16 cellular contexts compared by ENCODE assay signal in genomic region chr1:215768303-215768702, GRCh38.
DNase-seq lines count a peak whose midpoint lies in the region; ATAC-seq, FAIRE-seq and TF ChIP-seq lines count a peak whose summit lies in the region.
"Had no signal": no experiment of that assay in that cellular context is flagged by ENCODE, and none has a peak within 500 bp of the region (broad histone marks: within the 10 kb centered on the region; RNA-seq: fewer than 3 reads in every experiment).

No MANE protein-coding gene starts in this region.

- H3K27ac ChIP-seq in HUES48 (ENCODE audit: low read depth, low read length) (peak overlapping the region; percentile 76), SK-N-SH (ENCODE audit: low read depth in 2 of 2, low read length in 1 of 2) (no peak overlapping the region), H1 (ENCODE audit: low read depth, low read length) (no peak overlapping the region)

- H3K27me3 ChIP-seq in HUES48 (ENCODE audit: control insufficient read depth, insufficient read depth, low read length) = no peaks in the 10 kb centered on the region
- H3K27me3 ChIP-seq in SK-N-SH (ENCODE audit: insufficient read depth) = no peaks in the 10 kb centered on the region
- H3K27me3 ChIP-seq in H1 (replicated peaks in 1 of 4; ENCODE audit: control insufficient read depth in 3 of 4, extremely low read depth in 1 of 4, insufficient read depth in 3 of 4, low read length in 3 of 4) = no peaks in the 10 kb centered on the region

- no peaks in the 10 kb centered on the region for H3K79me1 ChIP-seq in H1 (ENCODE audit: low read depth, low read length)

- no peak overlapping the region for H3K14ac ChIP-seq in H1 (ENCODE audit: insufficient read length)

- ATAC-seq in HG03457 (IDR thresholded peaks at IDR 0.05; ENCODE audit: unreplicated experiment) = no peak

- no peaks in the 10 kb centered on the region for H3K9me2 ChIP-seq in SK-N-SH

- H3K9ac ChIP-seq in HUES48 (ENCODE audit: low read depth, low read length) = no peak overlapping the region
- no peak overlapping the region for H3K9ac ChIP-seq in SK-N-SH
- H3K9ac ChIP-seq in H1 (replicated peaks in 1 of 4; ENCODE audit: extremely low read depth in 1 of 4, low read depth in 3 of 4, low read length in 3 of 4) = no peak overlapping the region

- H3K18ac ChIP-seq in H1 (ENCODE audit: extremely low read depth, low read length) = no peak overlapping the region; the same call in 1 of the 2 replicates

- H3K4me2 ChIP-seq in SK-N-SH = no peak overlapping the region
- H3K4me2 ChIP-seq in H1 (ENCODE audit: insufficient read depth in 1 of 2, low read depth in 2 of 2, low read length in 2 of 2) = 0 out of 4 replicates have a peak overlapping the region, but pooled peaks of 1 of the 2 experiments have one; percentile 8

- H3K79me2 ChIP-seq in SK-N-SH (ENCODE audit: insufficient read depth) = no peaks in the 10 kb centered on the region
- no peaks in the 10 kb centered on the region for H3K79me2 ChIP-seq in H1 (ENCODE audit: control insufficient read depth in 1 of 2, insufficient read depth in 2 of 2, low read length in 2 of 2)

- H3K4me1 ChIP-seq in HUES48 (ENCODE audit: control insufficient read depth, insufficient read depth, low read length) (peaks cover 39% of the 10 kb centered on the region), SK-N-SH (ENCODE audit: control insufficient read depth in 1 of 2, insufficient read depth in 2 of 2, low read depth in 1 of 2, low read length in 1 of 2) (no peaks in the 10 kb centered on the region; a peak in 1 of 4 replicates), H1 (replicated peaks in 1 of 4; ENCODE audit: control insufficient read depth in 3 of 4, insufficient read depth in 4 of 4, low read length in 3 of 4) (peaks cover 0 to 11% (median 0%) of the 10 kb centered on the region in 4 experiments; a peak in 2 of 7 replicates)

- POLR2A ChIA-PET in SK-N-SH (lab: Yijun Ruan, JAX) (no interaction called here), H1 (lab: Charles Lee; ENCODE audit: partially characterized antibody) (no interaction called here)

- H2BK12ac ChIP-seq in H1 (ENCODE audit: low read depth, low read length) = no peak overlapping the region

- no peaks in the 10 kb centered on the region for H3K23me2 ChIP-seq in H1 (ENCODE audit: low read depth, low read length)

- CTCF ChIA-PET in SK-N-SH (lab: Yijun Ruan, JAX) = interaction anchor here (0.6 kb wide), 1 partner anchor 208 kb away, joined by 3 read pairs; no protein-coding TSS in a partner anchor
- CTCF ChIA-PET in H1 (lab: Charles Lee; ENCODE audit: partially characterized antibody) = interaction anchor here (0.7 to 1.6 kb wide), 3 partner anchors 11 to 671 kb away, joined by 3 to 4 read pairs (median 3); no protein-coding TSS in a partner anchor

- H4K91ac ChIP-seq in H1 (replicated peaks; ENCODE audit: insufficient read length, low read length) = peak overlapping the region; percentile 38

- H3K4ac ChIP-seq in H1 (replicated peaks; ENCODE audit: insufficient read length, low read depth, low read length) = no peak overlapping the region

- no peak for TF ChIP-seq RAD21 in SK-N-SH (IDR thresholded peaks at IDR 0.05; ENCODE audit: low read length)
- TF ChIP-seq RAD21 in H1 (IDR thresholded peaks at IDR 0.05 in 1 of 2, conservative IDR thresholded peaks at IDR 0.05 in 1 of 2; ENCODE audit: low read depth in 2 of 2, low read length in 2 of 2) = no peak

- peak overlapping the region; percentile 79 for H4K5ac ChIP-seq in H1 (ENCODE audit: insufficient read length, low read depth, low read length)

- H3K4me3 ChIP-seq in HUES48 (ENCODE audit: low read depth, low read length) (no peak overlapping the region), SK-N-SH (ENCODE audit: low read depth in 2 of 2, low read length in 1 of 2) (no peak overlapping the region), H1 (ENCODE audit: extremely low read depth in 1 of 4, insufficient read depth in 2 of 4, low read depth in 3 of 4, low read length in 4 of 4) (no peak overlapping the region)

- TF ChIP-seq EP300 in SK-N-SH (IDR thresholded peaks at IDR 0.05; ENCODE audit: borderline replicate concordance in 1 of 2, low read depth in 1 of 2, low read length in 1 of 2) = peak in 1 of 2 experiments; percentile 58; a peak in 1 of 4 replicates
- no peak for TF ChIP-seq EP300 in H1 (IDR thresholded peaks at IDR 0.05; ENCODE audit: borderline replicate concordance in 1 of 2, low read depth in 2 of 2, low read length in 2 of 2)

- no peak overlapping the region for H4K8ac ChIP-seq in H1 (ENCODE audit: extremely low read depth, insufficient read depth, low read length)

- FAIRE-seq in H1 (lab: Jason Lieb, UNC) = no peak
- FAIRE-seq: GM12891 had no signal

- TF ChIP-seq POLR2A in H1 (IDR thresholded peaks at IDR 0.05; ENCODE audit: control extremely low read depth in 1 of 2, low read depth in 2 of 2, low read length in 2 of 2) = no peak

- TF ChIP-seq CTCF in SK-N-SH (IDR thresholded peaks at IDR 0.05) (no peak), H1 (IDR thresholded peaks at IDR 0.05; ENCODE audit: control extremely low read depth in 1 of 3, insufficient read depth in 1 of 3, low read depth in 1 of 3, low read length in 3 of 3) (no peak)

- H2BK20ac ChIP-seq in H1 (ENCODE audit: low read length) = no peak overlapping the region; the same call in 1 of the 2 replicates

- H2BK120ac ChIP-seq in H1 (replicated peaks; ENCODE audit: low read depth, low read length) = peak overlapping the region; percentile 91

- H2AFZ ChIP-seq in SK-N-SH (ENCODE audit: low read depth) (no peak overlapping the region), H1 (ENCODE audit: low read length) (no peak overlapping the region)

- H2BK5ac ChIP-seq in H1 (ENCODE audit: low read depth, low read length) = no peak overlapping the region; the same call in 1 of the 2 replicates

- no peak overlapping the region for H2AK5ac ChIP-seq in H1 (ENCODE audit: low read depth, low read length)

- H3K9me3 ChIP-seq in HUES48 (ENCODE audit: control insufficient read depth, insufficient read depth, low read length) (no peaks in the 10 kb centered on the region), SK-N-SH (no peaks in the 10 kb centered on the region), H1 (ENCODE audit: insufficient read depth in 2 of 2, low read depth in 1 of 2, low read length in 1 of 2) (no peaks in the 10 kb centered on the region)

- DNase-seq in SK-N-SH (peak; percentile 35), H1 (ENCODE audit: low read depth in 1 of 2, low spot score in 2 of 2) (no peak), pons (ENCODE audit: low spot score) (no peak), LoVo (ENCODE audit: low spot score) (no peak)
- DNase-seq in stimulated activated naive CD4-positive, alpha-beta T cell treated with Interleukin-2 at 50 U/mL for 16 hours (lab: John Stamatoyannopoulos, UW) = no peak
- DNase-seq: C1 segment of cervical spinal cord; Calu3; CD4-positive, alpha-beta memory T cell; COR-L47; DMS53; DMS79 treated with DMSO at 0.1 percent for 48 hours; GF-D8; HCEC 1CT had no signal

- H4K20me1 ChIP-seq in SK-N-SH (ENCODE audit: insufficient read depth) = no peaks in the 10 kb centered on the region
- H4K20me1 ChIP-seq in H1 (replicated peaks in 1 of 2; ENCODE audit: control insufficient read depth in 1 of 2, insufficient read depth in 2 of 2, low read length in 2 of 2) = no peaks in the 10 kb centered on the region

- H3K36me3 ChIP-seq in HUES48 (ENCODE audit: control insufficient read depth, insufficient read depth, low read length) = no peaks in the 10 kb centered on the region
- no peaks in the 10 kb centered on the region for H3K36me3 ChIP-seq in SK-N-SH (replicated peaks in 1 of 2; ENCODE audit: control insufficient read depth in 1 of 2, insufficient read depth in 2 of 2, low read length in 1 of 2)
- H3K36me3 ChIP-seq in H1 (ENCODE audit: control insufficient read depth in 2 of 4, insufficient read depth in 4 of 4, low read length in 3 of 4) = no peaks in the 10 kb centered on the region

- no peak overlapping the region for H3K23ac ChIP-seq in H1 (ENCODE audit: insufficient read length)

- H3F3A ChIP-seq in SK-N-SH (replicated peaks; ENCODE audit: insufficient read depth) = no peaks in the 10 kb centered on the region

- WGBS in SK-N-SH (ENCODE audit: low lambda C conversion rate) = 19% methylated on average over 4 of the region's 4 CpGs
- WGBS in H1 (ENCODE audit: extremely low coverage in 1 of 2, insufficient coverage in 1 of 2, insufficient read length in 1 of 2, insufficient replicate concordance in 2 of 2, low coverage in 1 of 2, low lambda C conversion rate in 2 of 2, missing lambda C conversion rate in 1 of 2), 2 experiments = 77% methylated on average over 4 of the region's 4 CpGs; no CpG with 5 or more reads in 1 of the 2 experiments

- no peak overlapping the region for H2BK15ac ChIP-seq in H1 (ENCODE audit: low read length)

- H3K56ac ChIP-seq in H1 (replicated peaks; ENCODE audit: insufficient read length, low read depth, low read length) = no peak overlapping the region

TF ChIP-seq in SK-N-SH, 30 proteins besides CTCF, POLR2A, EP300 and RAD21 (continues in another document):
- TF ChIP-seq NRF1 (IDR thresholded peaks at IDR 0.05; ENCODE audit: low read depth, low read length) (no peak), POLR2AphosphoS5 (IDR thresholded peaks at IDR 0.05; ENCODE audit: low read depth, low read length) (no peak), JUND (IDR thresholded peaks at IDR 0.05) (no peak), GATA2 (CRISPR knock-in tag; IDR thresholded peaks at IDR 0.05) (peak; percentile 74)
- TF ChIP-seq, protein P1, sequence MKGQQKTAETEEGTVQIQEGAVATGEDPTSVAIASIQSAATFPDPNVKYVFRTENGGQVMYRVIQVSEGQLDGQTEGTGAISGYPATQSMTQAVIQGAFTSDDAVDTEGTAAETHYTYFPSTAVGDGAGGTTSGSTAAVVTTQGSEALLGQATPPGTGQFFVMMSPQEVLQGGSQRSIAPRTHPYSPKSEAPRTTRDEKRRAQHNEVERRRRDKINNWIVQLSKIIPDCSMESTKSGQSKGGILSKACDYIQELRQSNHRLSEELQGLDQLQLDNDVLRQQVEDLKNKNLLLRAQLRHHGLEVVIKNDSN (IDR thresholded peaks at IDR 0.05; ENCODE audit: borderline replicate concordance, low read depth) = no peak

TF ChIP-seq in H1, 55 proteins besides CTCF, POLR2A, EP300 and RAD21:
- no peak for TF ChIP-seq ZNF274 (IDR thresholded peaks at IDR 0.05; ENCODE audit: borderline replicate concordance, extremely low read depth, low read length)
- no peak for TF ChIP-seq TAF1 (IDR thresholded peaks at IDR 0.05; ENCODE audit: low read depth, low read length)
- no peak for TF ChIP-seq NANOG (IDR thresholded peaks at IDR 0.05; ENCODE audit: insufficient read depth, low read depth, low read length, poor library complexity, severe bottlenecking)
TF ChIP-seq in H1: peak in this region for 0.
